Comparison of ENCODE assay signal across 8 cellular contexts in genomic region chr15:101006931-101007687, GRCh38.
DNase-seq lines count a peak whose midpoint lies in the region; ATAC-seq and TF ChIP-seq lines count a peak whose summit lies in the region.

No MANE protein-coding gene starts in this region.

- peak overlapping the region; percentile 2; the same call in 1 of the 2 replicates for H3K4me2 ChIP-seq in MM.1S (ENCODE audit: low read depth, low read length)

- no peaks in the 10 kb centered on the region for H3F3A ChIP-seq in MM.1S (ENCODE audit: insufficient read depth, low read length)

- peaks cover 28% of the 10 kb centered on the region for H3K27me3 Mint-ChIP-seq in CD4-positive, CD25-positive, alpha-beta regulatory T cell
- H3K27me3 Mint-ChIP-seq in activated naive CD4-positive, alpha-beta T cell treated with anti-CD3 and anti-CD28 coated beads, Interleukin-2, amount 50 U/mL, for 24 hours: no peaks in the 10 kb centered on the region
- H3K27me3 Mint-ChIP-seq in glutamatergic neuron (ENCODE audit: unreplicated experiment): peaks cover 4% of the 10 kb centered on the region

- TF ChIP-seq POLR2A in ovary (IDR thresholded peaks at IDR 0.05): no peak
- no peak for TF ChIP-seq POLR2A in transverse colon (IDR thresholded peaks at IDR 0.05)

- peak; percentile 19 to 39 (median 26) for DNase-seq in CD4-positive, CD25-positive, alpha-beta regulatory T cell
- DNase-seq in MM.1S (peak; percentile 65), glutamatergic neuron (peak; percentile 80), ovary (peak; percentile 74 to 86 (median 82)), transverse colon (peak; percentile 86)

- H3K4me3 Mint-ChIP-seq in CD4-positive, CD25-positive, alpha-beta regulatory T cell: peak overlapping the region; percentile 70 to 92 (median 88)
- H3K4me3 Mint-ChIP-seq in activated naive CD4-positive, alpha-beta T cell treated with anti-CD3 and anti-CD28 coated beads, Interleukin-2, amount 50 U/mL, for 24 hours: peak overlapping the region; percentile 88
- no peak overlapping the region for H3K4me3 Mint-ChIP-seq in glutamatergic neuron (ENCODE audit: unreplicated experiment)

- peaks cover 3% of the 10 kb centered on the region for H3K27me3 ChIP-seq in CD4-positive, CD25-positive, alpha-beta regulatory T cell (ENCODE audit: control insufficient read depth, insufficient read depth, low read length)
- H3K27me3 ChIP-seq in MM.1S (replicated peaks; ENCODE audit: insufficient read depth, low read length) (no peaks in the 10 kb centered on the region), ovary (no peaks in the 10 kb centered on the region), transverse colon (no peaks in the 10 kb centered on the region)

- peak; percentile 93 for TF ChIP-seq CTCF in MM.1S (IDR thresholded peaks at IDR 0.05; ENCODE audit: low read length)
- TF ChIP-seq CTCF in glutamatergic neuron (IDR thresholded peaks at IDR 0.05; ENCODE audit: partially characterized antibody, unreplicated experiment): peak; percentile 81
- peak; percentile 77 to 90 (median 82) for TF ChIP-seq CTCF in ovary (IDR thresholded peaks at IDR 0.05)
- TF ChIP-seq CTCF in transverse colon (IDR thresholded peaks at IDR 0.05): peak; percentile 91 to 95 (median 94)

- peaks cover 14% of the 10 kb centered on the region for H3K4me1 ChIP-seq in CD4-positive, CD25-positive, alpha-beta regulatory T cell (ENCODE audit: control insufficient read depth, insufficient read depth, low read length, poor library complexity, severe bottlenecking)
- peaks cover 8% of the 10 kb centered on the region; the same call in 1 of the 2 replicates for H3K4me1 ChIP-seq in MM.1S (ENCODE audit: low read length)
- peaks cover 2% of the 10 kb centered on the region for H3K4me1 ChIP-seq in ovary (ENCODE audit: insufficient read depth)
- H3K4me1 ChIP-seq in transverse colon: peaks cover 8 to 33% (median 13%) of the 10 kb centered on the region in 4 donors

- intact Hi-C loops in ovary (cut with DNase I): loop anchor here (1.0 to 5.0 kb wide), 3 partner anchors 88 to 380 kb away; partner anchors contain the start of gene LRRK1 (in 2 of the 4)
- intact Hi-C loops in transverse colon (cut with DNase I; ENCODE audit: low total_unique reads): loop anchor here (2.0 kb wide), 2 partner anchors 88 to 378 kb away; partner anchors contain the start of gene LRRK1

- no peak overlapping the region for H3K9ac ChIP-seq in MM.1S (ENCODE audit: low read length)

- in situ Hi-C loops in transverse colon (cut with MboI; ENCODE audit: low pct_ligation_motif_present in 1 of 4, low pct_unique_long_range_greater_than_20kb in 1 of 4, low sequenced_read_pairs in 3 of 4): loop anchor here (5.0 to 25.0 kb wide), 5 partner anchors 90 to 382 kb away; partner anchors contain the start of gene LRRK1 (in 3 of the 4)

- H3K9me3 Mint-ChIP-seq in CD4-positive, CD25-positive, alpha-beta regulatory T cell: peaks cover 0 to 2% (median 0%) of the 10 kb centered on the region in 7 donors
- H3K9me3 Mint-ChIP-seq in activated naive CD4-positive, alpha-beta T cell treated with anti-CD3 and anti-CD28 coated beads, Interleukin-2, amount 50 U/mL, for 24 hours: no peaks in the 10 kb centered on the region
- peaks cover 10% of the 10 kb centered on the region for H3K9me3 Mint-ChIP-seq in glutamatergic neuron (ENCODE audit: unreplicated experiment)

- H3K27ac ChIP-seq in CD4-positive, CD25-positive, alpha-beta regulatory T cell (ENCODE audit: insufficient read depth, low read length, poor library complexity, severe bottlenecking): no peak overlapping the region
- no peak overlapping the region for H3K27ac ChIP-seq in MM.1S (ENCODE audit: low read length)
- no peak overlapping the region for H3K27ac ChIP-seq in ovary
- peak overlapping the region in 1 of 4 donors; percentile 16 for H3K27ac ChIP-seq in transverse colon

- 28 to 34% (median 32%) methylated on average over 27 of the region's 27 CpGs for WGBS in ovary, 3 donors
- 8 to 21% methylated on average over 12 to 27 of the region's 27 CpGs for WGBS in transverse colon (ENCODE audit: low coverage in 1 of 2), 2 donors

- TF ChIP-seq EP300 in ovary (IDR thresholded peaks at IDR 0.05) (no peak), transverse colon (IDR thresholded peaks at IDR 0.05; ENCODE audit: low read depth) (no peak)

- H3K4me3 ChIP-seq in CD4-positive, CD25-positive, alpha-beta regulatory T cell (ENCODE audit: low read depth, low read length): no peak overlapping the region
- H3K4me3 ChIP-seq in MM.1S (ENCODE audit: low read length) (no peak overlapping the region), ovary (no peak overlapping the region), transverse colon (no peak overlapping the region)

- peak in 1 of 2 donors; percentile 24 for ATAC-seq in CD4-positive, CD25-positive, alpha-beta regulatory T cell (ENCODE audit: low read depth in 2 of 2)
- ATAC-seq in GM21423 (IDR thresholded peaks at IDR 0.05; ENCODE audit: unreplicated experiment) (peak; percentile 53), SK-N-SH treated with all-trans-retinoic acid at 6 μM for 48 hours (peak; percentile 88)

- H2AFZ ChIP-seq in MM.1S (ENCODE audit: low read length): no peak overlapping the region

- H3K9me3 ChIP-seq in CD4-positive, CD25-positive, alpha-beta regulatory T cell (ENCODE audit: control insufficient read depth in 2 of 2, low read length in 2 of 2): no peaks in the 10 kb centered on the region
- H3K9me3 ChIP-seq in MM.1S (replicated peaks; ENCODE audit: insufficient read depth, low read length) (no peaks in the 10 kb centered on the region), ovary (no peaks in the 10 kb centered on the region), transverse colon (no peaks in the 10 kb centered on the region)

- H3K9me2 ChIP-seq in MM.1S (replicated peaks; ENCODE audit: insufficient read depth, low read length): no peaks in the 10 kb centered on the region

- H3K27ac Mint-ChIP-seq in CD4-positive, CD25-positive, alpha-beta regulatory T cell: peak overlapping the region; percentile 41 to 80 (median 69)
- H3K27ac Mint-ChIP-seq in activated naive CD4-positive, alpha-beta T cell treated with anti-CD3 and anti-CD28 coated beads, Interleukin-2, amount 50 U/mL, for 24 hours: peak overlapping the region; percentile 23
- no peak overlapping the region for H3K27ac Mint-ChIP-seq in glutamatergic neuron (ENCODE audit: unreplicated experiment)

- H4K20me1 ChIP-seq in MM.1S (ENCODE audit: insufficient read depth, low read length): no peaks in the 10 kb centered on the region

- no peaks in the 10 kb centered on the region for H3K79me2 ChIP-seq in MM.1S (ENCODE audit: low read length)

- H3K4me1 Mint-ChIP-seq in CD4-positive, CD25-positive, alpha-beta regulatory T cell: peaks cover 0 to 19% (median 9%) of the 10 kb centered on the region in 4 donors
- H3K4me1 Mint-ChIP-seq in activated naive CD4-positive, alpha-beta T cell treated with anti-CD3 and anti-CD28 coated beads, Interleukin-2, amount 50 U/mL, for 24 hours: peaks cover 17% of the 10 kb centered on the region
- peaks cover 2% of the 10 kb centered on the region for H3K4me1 Mint-ChIP-seq in glutamatergic neuron (ENCODE audit: low read depth, unreplicated experiment)

- no peaks in the 10 kb centered on the region for H3K36me3 ChIP-seq in CD4-positive, CD25-positive, alpha-beta regulatory T cell (ENCODE audit: control insufficient read depth, insufficient read depth, low read length)
- H3K36me3 ChIP-seq in MM.1S (replicated peaks; ENCODE audit: insufficient read depth, low read length) (no peaks in the 10 kb centered on the region), ovary (no peaks in the 10 kb centered on the region), transverse colon (peaks cover 0 to 11% (median 0%) of the 10 kb centered on the region in 4 donors)

- H3K36me3 Mint-ChIP-seq in CD4-positive, CD25-positive, alpha-beta regulatory T cell: no peaks in the 10 kb centered on the region
- no peaks in the 10 kb centered on the region for H3K36me3 Mint-ChIP-seq in activated naive CD4-positive, alpha-beta T cell treated with anti-CD3 and anti-CD28 coated beads, Interleukin-2, amount 50 U/mL, for 24 hours
- peaks cover 9% of the 10 kb centered on the region for H3K36me3 Mint-ChIP-seq in glutamatergic neuron (ENCODE audit: unreplicated experiment)

TF ChIP-seq in SK-N-SH treated with all-trans-retinoic acid at 6 μM for 48 hours, 23 proteins besides CTCF, POLR2A, EP300 and RAD21:
- TF ChIP-seq PPARA (CRISPR knock-in tag; IDR thresholded peaks at IDR 0.05; ENCODE audit: borderline replicate concordance): no peak
- TF ChIP-seq ZNF8 (CRISPR knock-in tag; IDR thresholded peaks at IDR 0.05): no peak
- no peak for TF ChIP-seq OSR1 (CRISPR knock-in tag; IDR thresholded peaks at IDR 0.05)

Comparison
In these comparisons a context has a peak if more than half of its experiments do, and no peak if none do; other contexts are left out.
1. DNase-seq: peak in every context shown above with its lines; median percentile 86 in transverse colon; 82 in ovary; 80 in glutamatergic neuron; 65 in MM.1S; 26 in CD4-positive, CD25-positive, alpha-beta regulatory T cell.